In genomic region chr6:31114970-31115849, GRCh38 we compare ENCODE assay signal across 8 cellular contexts. TPM values are rescaled to one million over a fixed set of nuclear protein-coding genes. Genes with fewer than 3 reads are reported as not detected.
A peak's percentile ranks its signal among the peaks of the same experiment; 100 is the strongest.
DNase-seq lines count a peak whose midpoint lies in the region; ATAC-seq, FAIRE-seq and TF ChIP-seq lines count a peak whose summit lies in the region.

No MANE protein-coding gene starts in this region.

- no peak overlapping the region for H3K9ac ChIP-seq in kidney (ENCODE audit: low read length in 2 of 2)

- no peaks in the 10 kb centered on the region for H3K36me3 ChIP-seq in kidney (ENCODE audit: control insufficient read depth in 1 of 2, insufficient read depth in 2 of 2, low read length in 2 of 2)
- H3K36me3 ChIP-seq in thoracic aorta = no peaks in the 10 kb centered on the region

- peak; percentile 66 for TF ChIP-seq CTCF in HFFc6 (IDR thresholded peaks at IDR 0.05)
- TF ChIP-seq CTCF in astrocyte of the spinal cord (IDR thresholded peaks at IDR 0.05; ENCODE audit: low read depth, low read length) = peak; percentile 55
- TF ChIP-seq CTCF in kidney (IDR thresholded peaks at IDR 0.05; ENCODE audit: borderline replicate concordance, extremely low read depth, insufficient read depth) = no peak
- TF ChIP-seq CTCF in thoracic aorta (IDR thresholded peaks at IDR 0.05) = no peak

- H3K27ac Mint-ChIP-seq in HFFc6 = peak overlapping the region; percentile 89

- H3K27me3 ChIP-seq in thoracic aorta (replicated peaks; ENCODE audit: insufficient read depth) = no peaks in the 10 kb centered on the region

- H3K36me3 Mint-ChIP-seq in HFFc6 (ENCODE audit: low read depth) = no peaks in the 10 kb centered on the region

- H3K4me3 ChIP-seq in astrocyte of the spinal cord (ENCODE audit: low read depth, low read length) (peak overlapping the region; percentile 17), kidney (ENCODE audit: low read length in 2 of 2) (no peak overlapping the region), thoracic aorta (peak overlapping the region; percentile 60)

- POLR2A ChIA-PET in HEK293T (lab: Yijun Ruan, JAX) = interaction anchor here (1.1 to 1.3 kb wide), 2 partner anchors 13 to 43 kb away, joined by 3 read pairs; partner anchors contain the start of gene TCF19

- no peaks in the 10 kb centered on the region for H3K9me3 ChIP-seq in kidney (ENCODE audit: control insufficient read depth in 1 of 2, low read length in 2 of 2)
- no peaks in the 10 kb centered on the region for H3K9me3 ChIP-seq in thoracic aorta

- H3K27ac ChIP-seq in kidney (ENCODE audit: low read depth in 2 of 2, low read length in 2 of 2) (no peak overlapping the region), thoracic aorta (peak overlapping the region; percentile 63 to 74)

- H3K9me3 Mint-ChIP-seq in HFFc6 = no peaks in the 10 kb centered on the region

- DNase-seq in HFFc6 (peak; percentile 62), astrocyte of the spinal cord (ENCODE audit: low read depth, low spot score) (peak; percentile 69), kidney (peak; percentile 46), thoracic aorta (ENCODE audit: low spot score) (no peak), HEK293T (ENCODE audit: extremely low spot score) (no peak), DMS79 treated with DMSO at 0.1 percent for 48 hours (lab: John Stamatoyannopoulos, UW) (no peak)

- intact Hi-C loops in kidney (cut with DNase I) = no loop called here

- in situ Hi-C loops in astrocyte of the spinal cord (cut with HindIII; ENCODE audit: low sequenced_read_pairs) = no loop called here

- CTCF ChIA-PET in HEK293T (lab: Yijun Ruan, JAX) = interaction anchor here (1.0 to 2.5 kb wide), 8 partner anchors 12 to 173 kb away, joined by 3 to 11 read pairs (median 4); no protein-coding TSS in a partner anchor

- peaks cover 48% of the 10 kb centered on the region for H3K4me1 Mint-ChIP-seq in HFFc6 (ENCODE audit: low read depth)

- H3K4me3 Mint-ChIP-seq in HFFc6 = peak overlapping the region; percentile 80

- no peak for FAIRE-seq in kidney (lab: Jason Lieb, UNC)

- ATAC-seq in thoracic aorta (ENCODE audit: insufficient number of reproducible peaks, low FRiP score, low read depth) = no peak
- no peak for ATAC-seq in GM18907 (IDR thresholded peaks at IDR 0.05; ENCODE audit: unreplicated experiment)
- ATAC-seq in GM18861 (IDR thresholded peaks at IDR 0.05; ENCODE audit: unreplicated experiment) = no peak

- H3K27me3 Mint-ChIP-seq in HFFc6 (ENCODE audit: insufficient read depth) = peaks cover 3% of the 10 kb centered on the region

- H3K4me1 ChIP-seq in kidney (ENCODE audit: control insufficient read depth in 1 of 2, insufficient read depth in 1 of 2, low read depth in 1 of 2, low read length in 2 of 2) (no peaks in the 10 kb centered on the region), thoracic aorta (ENCODE audit: control insufficient read depth in 1 of 2, low read depth in 2 of 2) (peaks cover 6 to 37% of the 10 kb centered on the region in 2 donors)

TF ChIP-seq in HEK293T, 16 proteins besides CTCF, POLR2A, EP300 and RAD21:
- TF ChIP-seq ELF4 (IDR thresholded peaks at IDR 0.05) (no peak), FOXK2 (IDR thresholded peaks at IDR 0.05) (no peak), SP1 (IDR thresholded peaks at IDR 0.05) (no peak), LEF1 (IDR thresholded peaks at IDR 0.05; ENCODE audit: borderline replicate concordance) (no peak), CTBP1 (IDR thresholded peaks at IDR 0.05; ENCODE audit: borderline replicate concordance) (no peak), NFRKB (IDR thresholded peaks at IDR 0.05) (no peak), SUZ12 (IDR thresholded peaks at IDR 0.05) (no peak)

RNA-seq across cellular contexts. Expression of gene PSORS1C1, which starts 0.6 kb away (rescaled TPM):
- total RNA-seq in HFFc6 (2021; fragmentation: NEBNext Ultra II Directional; extraction: Animal tissue kit (Norgen Biotek cat#: 25700)) = 1 to 10 TPM; 2.1 to 4.4 (median 3.5) TPM
- total RNA-seq in kidney (3.6 TPM), thoracic aorta (1 to 10 TPM; 3.7 to 6.8 TPM)
- polyA plus RNA-seq in kidney (ENCODE audit: insufficient read depth, low read depth, low replicate concordance) = 2.1 TPM

RNA-seq across cellular contexts. Expression of gene C6orf15, which starts 2.8 kb away (rescaled TPM):
- total RNA-seq in HFFc6 (2021; fragmentation: NEBNext Ultra II Directional; extraction: Animal tissue kit (Norgen Biotek cat#: 25700)) = not detected
- total RNA-seq in kidney (not detected), thoracic aorta (not detected)
- polyA plus RNA-seq in kidney (ENCODE audit: insufficient read depth, low read depth, low replicate concordance) = not detected

RNA-seq across cellular contexts. Expression of gene CDSN, which starts 5.0 kb away (rescaled TPM):
- total RNA-seq in HFFc6 (2021; fragmentation: NEBNext Ultra II Directional; extraction: Animal tissue kit (Norgen Biotek cat#: 25700)) = not detected
- 0.13 TPM for total RNA-seq in kidney
- not detected for polyA plus RNA-seq in kidney (ENCODE audit: insufficient read depth, low read depth, low replicate concordance)
- 1 to 10 TPM in 1 of 2 donors, under 1 TPM in 1; 0.28 to 1.6 TPM for total RNA-seq in thoracic aorta

RNA-seq across cellular contexts. Expression of gene PSORS1C2, which starts 23.7 kb away (rescaled TPM):
- total RNA-seq in HFFc6 (2021; fragmentation: NEBNext Ultra II Directional; extraction: Animal tissue kit (Norgen Biotek cat#: 25700)) = not detected
- total RNA-seq in kidney = not detected
- not detected for polyA plus RNA-seq in kidney (ENCODE audit: insufficient read depth, low read depth, low replicate concordance)
- not detected for total RNA-seq in thoracic aorta

RNA-seq across cellular contexts. Expression of gene CCHCR1, which starts 42.4 kb away (rescaled TPM):
- 10 to 100 TPM; 12.0 to 24.3 (median 23.5) TPM for total RNA-seq in HFFc6 (2021; fragmentation: NEBNext Ultra II Directional; extraction: Animal tissue kit (Norgen Biotek cat#: 25700))
- total RNA-seq in kidney (26.2 TPM), thoracic aorta (10 to 100 TPM; 11.1 to 31.6 TPM)
- polyA plus RNA-seq in kidney (ENCODE audit: insufficient read depth, low read depth, low replicate concordance) = 24.1 TPM

Comparison
In these comparisons a context has a peak if more than half of its experiments do, and no peak if none do; other contexts are left out.
1. DNase-seq: peak in HFFc6 (single experiment), astrocyte of the spinal cord (single experiment) and kidney (single experiment); none in thoracic aorta (single experiment), HEK293T (single experiment) and DMS79 treated with DMSO at 0.1 percent for 48 hours (single experiment).
2. CTCF ChIP-seq: peak in HFFc6 (single experiment) and astrocyte of the spinal cord (single experiment); none in kidney (single experiment) and thoracic aorta (single experiment).
3. H3K4me3 ChIP-seq: peak in astrocyte of the spinal cord (single experiment) and thoracic aorta (single experiment); none in kidney (0 of 2).
4. H3K27ac ChIP-seq: peak in thoracic aorta (2 of 2); none in kidney (0 of 2).